Comparison of ENCODE assay signal across 1 cellular context in genomic region chr3:196322-197153, GRCh38.
A peak's percentile ranks its signal among the peaks of the same experiment; 100 is the strongest.
TF ChIP-seq lines count a peak whose summit lies in the region.

A gene with protein sequence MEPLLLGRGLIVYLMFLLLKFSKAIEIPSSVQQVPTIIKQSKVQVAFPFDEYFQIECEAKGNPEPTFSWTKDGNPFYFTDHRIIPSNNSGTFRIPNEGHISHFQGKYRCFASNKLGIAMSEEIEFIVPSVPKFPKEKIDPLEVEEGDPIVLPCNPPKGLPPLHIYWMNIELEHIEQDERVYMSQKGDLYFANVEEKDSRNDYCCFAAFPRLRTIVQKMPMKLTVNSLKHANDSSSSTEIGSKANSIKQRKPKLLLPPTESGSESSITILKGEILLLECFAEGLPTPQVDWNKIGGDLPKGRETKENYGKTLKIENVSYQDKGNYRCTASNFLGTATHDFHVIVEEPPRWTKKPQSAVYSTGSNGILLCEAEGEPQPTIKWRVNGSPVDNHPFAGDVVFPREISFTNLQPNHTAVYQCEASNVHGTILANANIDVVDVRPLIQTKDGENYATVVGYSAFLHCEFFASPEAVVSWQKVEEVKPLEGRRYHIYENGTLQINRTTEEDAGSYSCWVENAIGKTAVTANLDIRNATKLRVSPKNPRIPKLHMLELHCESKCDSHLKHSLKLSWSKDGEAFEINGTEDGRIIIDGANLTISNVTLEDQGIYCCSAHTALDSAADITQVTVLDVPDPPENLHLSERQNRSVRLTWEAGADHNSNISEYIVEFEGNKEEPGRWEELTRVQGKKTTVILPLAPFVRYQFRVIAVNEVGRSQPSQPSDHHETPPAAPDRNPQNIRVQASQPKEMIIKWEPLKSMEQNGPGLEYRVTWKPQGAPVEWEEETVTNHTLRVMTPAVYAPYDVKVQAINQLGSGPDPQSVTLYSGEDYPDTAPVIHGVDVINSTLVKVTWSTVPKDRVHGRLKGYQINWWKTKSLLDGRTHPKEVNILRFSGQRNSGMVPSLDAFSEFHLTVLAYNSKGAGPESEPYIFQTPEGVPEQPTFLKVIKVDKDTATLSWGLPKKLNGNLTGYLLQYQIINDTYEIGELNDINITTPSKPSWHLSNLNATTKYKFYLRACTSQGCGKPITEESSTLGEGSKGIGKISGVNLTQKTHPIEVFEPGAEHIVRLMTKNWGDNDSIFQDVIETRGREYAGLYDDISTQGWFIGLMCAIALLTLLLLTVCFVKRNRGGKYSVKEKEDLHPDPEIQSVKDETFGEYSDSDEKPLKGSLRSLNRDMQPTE (N-terminal part only) (plus strand): TSS chr3:196763. CDS start chr3:319777, 123,014 bp downstream.

TF ChIP-seq in HEK293, 187 proteins besides CTCF, POLR2A, EP300 and RAD21 (continued from another document):
- TF ChIP-seq HIC1 (tag by site-specific recombination; IDR thresholded peaks at IDR 0.05) (peak; percentile 18; the same call in 1 of the 2 replicates), KLF9 (tag by site-specific recombination; IDR thresholded peaks at IDR 0.05; ENCODE audit: low read depth) (no peak)
